In genomic region chr13:51394724-51395123, GRCh38 we compare ENCODE assay signal across 11 cellular contexts. TPM values are rescaled to one million over a fixed set of nuclear protein-coding genes. Genes with fewer than 3 reads are reported as not detected.
"Had no signal": no experiment of that assay in that cellular context is flagged by ENCODE, and none has a peak within 500 bp of the region (broad histone marks: within the 10 kb centered on the region; RNA-seq: fewer than 3 reads in every experiment).

No MANE protein-coding gene starts in this region.

- DNase-seq: GM23248, GOT3, H7, HFFc6 had no signal

- H3K9me3 ChIP-seq: HAP-1 had no signal

- H3K9me3 Mint-ChIP-seq: HFFc6, IgD-negative memory B cell had no signal

- H3K27ac Mint-ChIP-seq: HFFc6, IgD-negative memory B cell had no signal

- H3K4me3 Mint-ChIP-seq: HFFc6, IgD-negative memory B cell had no signal

- FAIRE-seq: HepG2 had no signal

- H3K27me3 Mint-ChIP-seq: IgD-negative memory B cell had no signal

- ATAC-seq: HCT116, HepG2 had no signal

- H3K27ac ChIP-seq: HL-60 had no signal

RNA-seq across cellular contexts. Expression of gene SERPINE3, which starts 55.2 kb away (rescaled TPM):
- total RNA-seq: GM23248, H4, HepG2, HFFc6, HT1080 had no signal
